Comparison of ENCODE assay signal across 8 cellular contexts in the genomic region with DNA sequence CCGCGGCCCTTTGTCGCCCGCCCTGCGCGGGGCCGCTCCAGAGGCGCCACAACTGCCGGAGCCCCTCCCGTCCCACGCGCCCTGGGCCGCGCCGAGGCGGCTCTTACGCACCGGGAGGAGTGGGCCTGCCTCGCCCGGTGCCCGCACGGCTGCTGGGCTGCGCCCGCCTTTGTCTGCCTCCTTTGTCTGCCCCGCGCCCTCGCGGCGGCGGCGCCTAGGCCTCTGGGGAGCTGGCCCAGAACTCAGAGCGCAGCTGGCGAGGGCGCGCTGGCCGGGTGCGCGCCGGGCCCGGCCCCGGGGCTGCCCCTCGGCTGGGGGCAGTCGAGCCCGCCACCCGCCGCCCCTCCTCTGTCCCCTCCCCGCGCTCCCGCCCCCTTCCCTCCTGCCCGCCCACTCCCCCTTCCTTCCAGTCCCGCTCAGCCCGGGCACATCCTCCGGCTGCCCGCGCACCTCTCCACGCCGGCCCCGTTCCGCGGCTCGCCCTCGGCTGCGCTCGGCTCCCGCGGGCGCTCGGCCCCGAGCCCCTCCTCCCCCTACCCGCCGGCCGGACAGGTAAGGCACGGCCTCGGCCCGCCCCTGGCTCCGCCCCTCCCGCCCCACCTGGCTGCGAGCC. TPM values are rescaled to one million over a fixed set of nuclear protein-coding genes. Genes with fewer than 3 reads are reported as not detected.
DNase-seq lines count a peak whose midpoint lies in the region; ATAC-seq and TF ChIP-seq lines count a peak whose summit lies in the region.

A gene with protein sequence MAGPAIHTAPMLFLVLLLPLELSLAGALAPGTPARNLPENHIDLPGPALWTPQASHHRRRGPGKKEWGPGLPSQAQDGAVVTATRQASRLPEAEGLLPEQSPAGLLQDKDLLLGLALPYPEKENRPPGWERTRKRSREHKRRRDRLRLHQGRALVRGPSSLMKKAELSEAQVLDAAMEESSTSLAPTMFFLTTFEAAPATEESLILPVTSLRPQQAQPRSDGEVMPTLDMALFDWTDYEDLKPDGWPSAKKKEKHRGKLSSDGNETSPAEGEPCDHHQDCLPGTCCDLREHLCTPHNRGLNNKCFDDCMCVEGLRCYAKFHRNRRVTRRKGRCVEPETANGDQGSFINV (plus strand): TSS at position 409 of the 613 bp plus-strand sequence. CDS start 14,549 bp downstream, outside the sequence.

- DNase-seq in NCI-H2081 (lab: John Stamatoyannopoulos, UW) (peak; percentile 58 to 67), NCI-H2081 treated with DMSO at 0.1 percent for 48 hours (lab: John Stamatoyannopoulos, UW) (no peak), Peyer's patch (no peak), GM20000 (ENCODE audit: low spot score) (no peak), HT-29 (ENCODE audit: low spot score) (no peak)

- no peak for TF ChIP-seq CTCF in Peyer's patch (IDR thresholded peaks at IDR 0.05)
- no peak for TF ChIP-seq CTCF in GM20000 (IDR thresholded peaks at IDR 0.05; ENCODE audit: extremely low read depth, missing control alignments)

- H3K4me1 ChIP-seq in Peyer's patch, result peaks cover 0 to 28% (median 8%) of the 10 kb centered on the region in 4 donors

- no peak for TF ChIP-seq POLR2A in Peyer's patch (IDR thresholded peaks at IDR 0.05)

- peak within 1 kb of the TSS in 3 of 4 donors; percentile 32 to 36 (median 35) for H3K4me3 ChIP-seq in Peyer's patch
- H3K4me3 ChIP-seq in skin epidermis, result peak within 1 kb of the TSS in 6 of 7 experiments; percentile 14 to 47 (median 28)

- H3K36me3 ChIP-seq in Peyer's patch, result no peaks in the 10 kb centered on the region

- H3K27ac ChIP-seq in Peyer's patch, result no peak within 1 kb of the TSS
- peak within 1 kb of the TSS in 1 of 21 experiments; percentile 37 for H3K27ac ChIP-seq in skin epidermis

- peak; percentile 38 for ATAC-seq in esophagus mucosa
- ATAC-seq in GM21381 (IDR thresholded peaks at IDR 0.05; ENCODE audit: unreplicated experiment), result no peak

- H3K27me3 ChIP-seq in Peyer's patch, result peaks cover 0 to 21% of the 10 kb centered on the region in 2 donors

- no peaks in the 10 kb centered on the region for H3K9me3 ChIP-seq in Peyer's patch

RNA-seq across cellular contexts. Expression of the gene that starts here (rescaled TPM):
- total RNA-seq in Peyer's patch (not detected), esophagus mucosa (0.04 TPM)
- total RNA-seq in HT-29 (2014; rRNA removed; shearing (Covaris generic)), result not detected in 2 replicates

Comparison
In these comparisons a context has a peak if more than half of its experiments do, and no peak if none do; other contexts are left out.
1. DNase-seq: peak in NCI-H2081 (2 of 2); none in NCI-H2081 treated with DMSO at 0.1 percent for 48 hours (single experiment), Peyer's patch (0 of 3), GM20000 (single experiment) and HT-29 (single experiment).
2. Peak in ATAC-seq in esophagus mucosa; RNA of the gene not detected or under 1 TPM.